In genomic region chr16:27272076-27272475, GRCh38 we compare ENCODE assay signal across 1 cellular context.
A peak's percentile ranks its signal among the peaks of the same experiment; 100 is the strongest.
TF ChIP-seq lines count a peak whose summit lies in the region.

No MANE protein-coding gene starts in this region.

TF ChIP-seq in HCT116, 20 proteins besides CTCF, POLR2A, EP300 and RAD21:
- TF ChIP-seq CEBPB (IDR thresholded peaks at IDR 0.05; ENCODE audit: low read depth) (no peak), MAX (IDR thresholded peaks at IDR 0.05) (peak; percentile 8; the same call in 1 of the 2 replicates)
